25 cellular contexts compared by ENCODE assay signal in genomic region chr5:7770436-7770835, GRCh38.
"Had no signal": no experiment of that assay in that cellular context is flagged by ENCODE, and none has a peak within 500 bp of the region (broad histone marks: within the 10 kb centered on the region; RNA-seq: fewer than 3 reads in every experiment).

No MANE protein-coding gene starts in this region.

- H3K9ac ChIP-seq: neural progenitor cell had no signal

- DNase-seq: hypothalamus; immature natural killer cell; left lung; lower lobe of right lung; mammary epithelial cell; mesenchymal stem cell; natural killer cell; nephron progenitor cell; ovary; right lobe of liver; stimulated activated CD4-positive, alpha-beta T cell treated with anti-CD3 and anti-CD28 coated beads, Interleukin-12 subunit alpha, Interleukin-12 subunit beta, amount 100 ng/mL, for 4 hours; stimulated activated CD4-positive, alpha-beta T cell treated with anti-CD3 and anti-CD28 coated beads, Interleukin-15, amount 100 ng/mL, for 24 hours; stimulated activated CD4-positive, alpha-beta T cell treated with anti-CD3 and anti-CD28 coated beads, Interleukin-2, amount 100 ng/mL, for 24 hours; stimulated activated CD4-positive, alpha-beta T cell treated with anti-CD3 and anti-CD28 coated beads, Interleukin-4, amount 100 ng/mL, for 1 hour; stimulated activated naive B cell treated with anti-CD40 and anti-IgM and Interleukin-4, amounts not matched to agents 10 μg/mL and 1 μg/mL and 100 μg/mL, for 72 hours; stimulated activated naive CD8-positive, alpha-beta T cell treated with anti-CD3 and anti-CD28 coated beads, Interleukin-15, Interleukin-2, amounts not matched to agents 100 U/mL and 50 U/mL, for 24 hours; stomach; tibial artery; trophoblast cell; upper lobe of right lung had no signal

- H3K4me2 ChIP-seq: neural progenitor cell had no signal

- H3K4me3 ChIP-seq: left lung, lower lobe of right lung, neural progenitor cell, ovary, right atrium auricular region, right lobe of liver, skin epidermis, stomach, thoracic aorta, tibial artery, upper lobe of right lung had no signal

- H3K4me1 Mint-ChIP-seq: immature natural killer cell; natural killer cell; neural progenitor cell; stimulated activated naive B cell treated with anti-CD40 and anti-IgM and Interleukin-4, amounts not matched to agents 10 μg/mL and 1 μg/mL and 100 μg/mL, for 72 hours had no signal

- H3K4me3 Mint-ChIP-seq: immature natural killer cell; natural killer cell; nephron progenitor cell; neural progenitor cell; stimulated activated naive B cell treated with anti-CD40 and anti-IgM and Interleukin-4, amounts not matched to agents 10 μg/mL and 1 μg/mL and 100 μg/mL, for 72 hours had no signal

- H2AFZ ChIP-seq: neural progenitor cell had no signal

- ATAC-seq: left lung; lower lobe of right lung; natural killer cell; right lobe of liver; stimulated activated naive B cell treated with anti-CD40 and anti-IgM and Interleukin-4, amounts not matched to agents 10 μg/mL and 1 μg/mL and 100 μg/mL, for 72 hours; stimulated activated naive CD8-positive, alpha-beta T cell treated with anti-CD3 and anti-CD28 coated beads, Interleukin-15, Interleukin-2, amounts not matched to agents 100 U/mL and 50 U/mL, for 24 hours; upper lobe of right lung had no signal

- H3K27me3 ChIP-seq: neural progenitor cell, ovary, right atrium auricular region, right lobe of liver, stomach, tibial artery had no signal

- H3K9me3 ChIP-seq: left lung, lower lobe of right lung, ovary, right atrium auricular region, right lobe of liver, stomach, thoracic aorta, tibial artery, upper lobe of right lung had no signal

- H3K36me3 Mint-ChIP-seq: immature natural killer cell; natural killer cell; neural progenitor cell; stimulated activated naive B cell treated with anti-CD40 and anti-IgM and Interleukin-4, amounts not matched to agents 10 μg/mL and 1 μg/mL and 100 μg/mL, for 72 hours had no signal

- H3K27ac ChIP-seq: left lung, lower lobe of right lung, neural progenitor cell, ovary, right atrium auricular region, right lobe of liver, skin epidermis, stomach, thoracic aorta, tibial artery, upper lobe of right lung had no signal

- H3K9me3 Mint-ChIP-seq: natural killer cell; nephron progenitor cell; neural progenitor cell; stimulated activated naive B cell treated with anti-CD40 and anti-IgM and Interleukin-4, amounts not matched to agents 10 μg/mL and 1 μg/mL and 100 μg/mL, for 72 hours had no signal

- H3K27me3 Mint-ChIP-seq: progenitor cell of endocrine pancreas had no signal

- H3K36me3 ChIP-seq: left lung, lower lobe of right lung, neural progenitor cell, ovary, right atrium auricular region, right lobe of liver, stomach, thoracic aorta, tibial artery, upper lobe of right lung had no signal

- H3K27ac Mint-ChIP-seq: immature natural killer cell; natural killer cell; nephron progenitor cell; neural progenitor cell; progenitor cell of endocrine pancreas; stimulated activated naive B cell treated with anti-CD40 and anti-IgM and Interleukin-4, amounts not matched to agents 10 μg/mL and 1 μg/mL and 100 μg/mL, for 72 hours had no signal

- H3K4me1 ChIP-seq: left lung, lower lobe of right lung, right atrium auricular region, right lobe of liver, upper lobe of right lung had no signal
